17 cellular contexts compared by ENCODE assay signal in the genomic region with DNA sequence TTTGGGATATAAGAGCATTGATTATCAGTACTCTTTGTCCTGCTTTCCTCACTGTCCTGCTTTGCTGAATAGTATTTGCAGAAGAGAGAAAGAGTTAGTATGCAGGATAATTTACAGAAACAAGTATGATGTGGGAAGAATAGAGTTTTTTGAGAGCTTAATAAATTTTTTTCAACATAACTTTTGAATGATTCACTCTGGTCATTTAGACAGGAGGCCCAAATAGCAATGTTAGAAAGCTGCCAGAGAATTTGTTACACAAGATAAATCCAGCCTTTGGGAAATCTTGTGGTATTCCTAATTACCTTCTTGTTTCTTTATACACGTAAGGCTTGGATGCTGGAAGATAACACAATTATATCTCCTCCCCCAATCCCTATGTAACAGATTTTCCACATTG.
DNase-seq lines count a peak whose midpoint lies in the region; ATAC-seq and TF ChIP-seq lines count a peak whose summit lies in the region.
"Had no signal": no experiment of that assay in that cellular context is flagged by ENCODE, and none has a peak within 500 bp of the region (broad histone marks: within the 10 kb centered on the region; RNA-seq: fewer than 3 reads in every experiment).

No MANE protein-coding gene starts in this region.

- peaks cover 10% of the 10 kb centered on the region for H3K4me1 ChIP-seq in SJSA1 (replicated peaks)
- H3K4me1 ChIP-seq in skeletal muscle satellite cell (ENCODE audit: control insufficient read depth, insufficient read depth, low read length), result peaks cover 17% of the 10 kb centered on the region
- H3K4me1 ChIP-seq: breast epithelium, esophagus muscularis mucosa had no signal

- intact Hi-C loops in left ventricle myocardium superior (cut with micrococcal nuclease), result no loop called here

- peak overlapping the region; percentile 40 for H3K27ac ChIP-seq in SJSA1
- H3K27ac ChIP-seq: breast epithelium, esophagus muscularis mucosa, HL-60 had no signal

- H3K9ac ChIP-seq in skeletal muscle satellite cell (ENCODE audit: low read depth, low read length), result peak overlapping the region; percentile 2

- ATAC-seq in GM21619 (IDR thresholded peaks at IDR 0.05; ENCODE audit: unreplicated experiment) (no peak), left ventricle myocardium superior (no peak)
- ATAC-seq: activated CD4-positive, alpha-beta T cell treated with anti-CD3 and anti-CD28 coated beads for 36 hours; left lobe of liver had no signal

- H3K4me2 ChIP-seq in skeletal muscle satellite cell (ENCODE audit: low read length), result peak overlapping the region; percentile 24

- DNase-seq in GM04503 (ENCODE audit: low read depth) (peak; percentile 12), SJSA1 (ENCODE audit: low read depth in 1 of 2, low spot score in 2 of 2) (peak in 1 of 2 experiments; percentile 35), fibroblast of the aortic adventitia (ENCODE audit: low read depth) (peak; percentile 32), SHP77 (lab: John Stamatoyannopoulos, UW) (no peak), left ventricle myocardium superior (no peak)
- DNase-seq: activated CD4-positive, alpha-beta T cell treated with anti-CD3 and anti-CD28 coated beads for 36 hours; activated naive CD4-positive, alpha-beta T cell treated with anti-CD3 and anti-CD28 coated beads for 36 hours; DMS53; KG1; NCI-H1092; small intestine had no signal

- H3K27me3 ChIP-seq in SJSA1 (replicated peaks) (no peaks in the 10 kb centered on the region), skeletal muscle satellite cell (ENCODE audit: control insufficient read depth, insufficient read depth, low read length) (no peaks in the 10 kb centered on the region)
- H3K27me3 ChIP-seq: breast epithelium, esophagus muscularis mucosa had no signal

- H3K36me3 ChIP-seq in SJSA1 (no peaks in the 10 kb centered on the region), skeletal muscle satellite cell (ENCODE audit: insufficient read depth, low read length) (no peaks in the 10 kb centered on the region)
- H3K36me3 ChIP-seq: breast epithelium, esophagus muscularis mucosa had no signal

- H3K4me3 ChIP-seq in SJSA1 (no peak overlapping the region), fibroblast of the aortic adventitia (ENCODE audit: low read depth, low read length) (no peak overlapping the region), skeletal muscle satellite cell (ENCODE audit: low read length) (no peak overlapping the region)
- H3K4me3 ChIP-seq: breast epithelium, esophagus muscularis mucosa had no signal

- no peak for TF ChIP-seq CTCF in fibroblast of the aortic adventitia (IDR thresholded peaks at IDR 0.05; ENCODE audit: insufficient read depth, low read length)

- H3K9me3 ChIP-seq in SJSA1 (replicated peaks), result no peaks in the 10 kb centered on the region
- H3K9me3 ChIP-seq in skeletal muscle satellite cell (replicated peaks; ENCODE audit: low read length), result no peaks in the 10 kb centered on the region
- H3K9me3 ChIP-seq: breast epithelium, esophagus muscularis mucosa had no signal

Comparison
In these comparisons a context has a peak if more than half of its experiments do, and no peak if none do; other contexts are left out.
1. DNase-seq: peak in GM04503 (single experiment) and fibroblast of the aortic adventitia (single experiment); none in SHP77 (0 of 2) and left ventricle myocardium superior (single experiment).